1 cellular context compared by ENCODE assay signal in the genomic region with DNA sequence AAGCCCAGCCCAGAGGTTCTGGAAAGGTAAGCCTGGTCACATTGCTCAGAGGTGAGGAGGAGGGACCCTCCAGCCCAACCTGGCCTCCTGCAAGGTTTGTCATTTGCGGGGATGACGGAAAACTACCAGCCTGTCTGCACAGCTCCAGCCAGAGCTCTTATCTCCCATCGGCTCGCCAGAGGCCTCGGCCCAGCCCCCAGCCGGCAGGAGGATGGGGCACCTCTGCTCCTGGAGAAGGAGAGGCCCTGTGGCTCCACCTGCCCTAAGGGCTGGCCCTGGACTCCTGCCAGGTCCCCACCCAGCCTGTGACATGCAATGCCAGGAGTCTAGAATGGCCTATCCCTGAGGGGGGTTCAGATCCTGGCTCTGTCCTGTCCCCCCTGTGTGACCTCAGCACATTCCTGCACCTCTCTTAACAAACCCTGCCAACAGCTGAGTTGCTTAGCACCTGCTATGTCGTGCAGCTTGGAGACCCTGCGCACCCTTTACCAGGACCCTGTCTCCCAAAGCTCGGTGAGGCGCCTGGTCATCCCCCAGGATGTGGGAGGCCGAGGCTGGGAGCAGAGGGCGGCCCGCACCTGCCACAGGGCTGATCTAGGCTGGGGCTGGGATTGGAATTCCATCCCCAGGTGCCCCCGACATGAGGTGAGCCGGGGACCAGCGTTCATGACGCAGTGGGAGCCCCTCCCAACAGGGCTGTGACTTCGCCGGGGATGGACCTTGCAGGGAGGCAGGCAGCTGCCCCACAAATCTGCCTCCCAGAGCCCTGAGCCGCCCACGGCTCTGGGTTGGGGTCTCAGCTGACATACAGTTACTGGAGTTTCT.
TF ChIP-seq lines count a peak whose summit lies in the region.

No MANE protein-coding gene starts in this region.

TF ChIP-seq in HepG2, 621 proteins besides CTCF, POLR2A, EP300 and RAD21 (continued from another document and continues in another):
- TF ChIP-seq, protein P1, sequence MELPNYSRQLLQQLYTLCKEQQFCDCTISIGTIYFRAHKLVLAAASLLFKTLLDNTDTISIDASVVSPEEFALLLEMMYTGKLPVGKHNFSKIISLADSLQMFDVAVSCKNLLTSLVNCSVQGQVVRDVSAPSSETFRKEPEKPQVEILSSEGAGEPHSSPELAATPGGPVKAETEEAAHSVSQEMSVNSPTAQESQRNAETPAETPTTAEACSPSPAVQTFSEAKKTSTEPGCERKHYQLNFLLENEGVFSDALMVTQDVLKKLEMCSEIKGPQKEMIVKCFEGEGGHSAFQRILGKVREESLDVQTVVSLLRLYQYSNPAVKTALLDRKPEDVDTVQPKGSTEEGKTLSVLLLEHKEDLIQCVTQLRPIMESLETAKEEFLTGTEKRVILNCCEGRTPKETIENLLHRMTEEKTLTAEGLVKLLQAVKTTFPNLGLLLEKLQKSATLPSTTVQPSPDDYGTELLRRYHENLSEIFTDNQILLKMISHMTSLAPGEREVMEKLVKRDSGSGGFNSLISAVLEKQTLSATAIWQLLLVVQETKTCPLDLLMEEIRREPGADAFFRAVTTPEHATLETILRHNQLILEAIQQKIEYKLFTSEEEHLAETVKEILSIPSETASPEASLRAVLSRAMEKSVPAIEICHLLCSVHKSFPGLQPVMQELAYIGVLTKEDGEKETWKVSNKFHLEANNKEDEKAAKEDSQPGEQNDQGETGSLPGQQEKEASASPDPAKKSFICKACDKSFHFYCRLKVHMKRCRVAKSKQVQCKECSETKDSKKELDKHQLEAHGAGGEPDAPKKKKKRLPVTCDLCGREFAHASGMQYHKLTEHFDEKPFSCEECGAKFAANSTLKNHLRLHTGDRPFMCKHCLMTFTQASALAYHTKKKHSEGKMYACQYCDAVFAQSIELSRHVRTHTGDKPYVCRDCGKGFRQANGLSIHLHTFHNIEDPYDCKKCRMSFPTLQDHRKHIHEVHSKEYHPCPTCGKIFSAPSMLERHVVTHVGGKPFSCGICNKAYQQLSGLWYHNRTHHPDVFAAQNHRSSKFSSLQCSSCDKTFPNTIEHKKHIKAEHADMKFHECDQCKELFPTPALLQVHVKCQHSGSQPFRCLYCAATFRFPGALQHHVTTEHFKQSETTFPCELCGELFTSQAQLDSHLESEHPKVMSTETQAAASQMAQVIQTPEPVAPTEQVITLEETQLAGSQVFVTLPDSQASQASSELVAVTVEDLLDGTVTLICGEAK (IDR thresholded peaks at IDR 0.05): no peak
- TF ChIP-seq, protein P1 (CRISPR knock-in tag; IDR thresholded peaks at IDR 0.05): no peak
- TF ChIP-seq PHF21A (CRISPR knock-in tag; IDR thresholded peaks at IDR 0.05) (peak; percentile 64; the same call in 1 of the 2 replicates), CEBPG (CRISPR knock-in tag; IDR thresholded peaks at IDR 0.05) (0 out of 2 replicates have a peak, but pooled peaks have one; percentile 3), POGZ (CRISPR knock-in tag; IDR thresholded peaks at IDR 0.05) (0 out of 2 replicates have a peak, but pooled peaks have one; percentile 32), ZNF460 (CRISPR knock-in tag; IDR thresholded peaks at IDR 0.05; ENCODE audit: borderline replicate concordance) (no peak; the same call in 1 of the 2 replicates), ZNF253 (CRISPR knock-in tag; IDR thresholded peaks at IDR 0.05; ENCODE audit: borderline replicate concordance) (peak; percentile 51; the same call in 1 of the 2 replicates), SMYD3 (CRISPR knock-in tag; IDR thresholded peaks at IDR 0.05) (peak; percentile 77; the same call in 1 of the 2 replicates), ZNF556 (CRISPR knock-in tag; IDR thresholded peaks at IDR 0.05; ENCODE audit: borderline replicate concordance) (peak; percentile 59; the same call in 1 of the 2 replicates), ZNF331 (CRISPR knock-in tag; IDR thresholded peaks at IDR 0.05) (0 out of 2 replicates have a peak, but pooled peaks have one; percentile 47), KLF13 (CRISPR knock-in tag; IDR thresholded peaks at IDR 0.05) (no peak), ZNF292 (CRISPR knock-in tag; IDR thresholded peaks at IDR 0.05; ENCODE audit: borderline replicate concordance, low read depth) (peak; percentile 87; the same call in 1 of the 2 replicates), ZNF446 (CRISPR knock-in tag; IDR thresholded peaks at IDR 0.05) (no peak), TBX2 (CRISPR knock-in tag; IDR thresholded peaks at IDR 0.05; ENCODE audit: borderline replicate concordance) (peak; percentile 43; the same call in 1 of the 2 replicates), MLLT10 (CRISPR knock-in tag; IDR thresholded peaks at IDR 0.05) (no peak)
- TF ChIP-seq, protein P2, sequence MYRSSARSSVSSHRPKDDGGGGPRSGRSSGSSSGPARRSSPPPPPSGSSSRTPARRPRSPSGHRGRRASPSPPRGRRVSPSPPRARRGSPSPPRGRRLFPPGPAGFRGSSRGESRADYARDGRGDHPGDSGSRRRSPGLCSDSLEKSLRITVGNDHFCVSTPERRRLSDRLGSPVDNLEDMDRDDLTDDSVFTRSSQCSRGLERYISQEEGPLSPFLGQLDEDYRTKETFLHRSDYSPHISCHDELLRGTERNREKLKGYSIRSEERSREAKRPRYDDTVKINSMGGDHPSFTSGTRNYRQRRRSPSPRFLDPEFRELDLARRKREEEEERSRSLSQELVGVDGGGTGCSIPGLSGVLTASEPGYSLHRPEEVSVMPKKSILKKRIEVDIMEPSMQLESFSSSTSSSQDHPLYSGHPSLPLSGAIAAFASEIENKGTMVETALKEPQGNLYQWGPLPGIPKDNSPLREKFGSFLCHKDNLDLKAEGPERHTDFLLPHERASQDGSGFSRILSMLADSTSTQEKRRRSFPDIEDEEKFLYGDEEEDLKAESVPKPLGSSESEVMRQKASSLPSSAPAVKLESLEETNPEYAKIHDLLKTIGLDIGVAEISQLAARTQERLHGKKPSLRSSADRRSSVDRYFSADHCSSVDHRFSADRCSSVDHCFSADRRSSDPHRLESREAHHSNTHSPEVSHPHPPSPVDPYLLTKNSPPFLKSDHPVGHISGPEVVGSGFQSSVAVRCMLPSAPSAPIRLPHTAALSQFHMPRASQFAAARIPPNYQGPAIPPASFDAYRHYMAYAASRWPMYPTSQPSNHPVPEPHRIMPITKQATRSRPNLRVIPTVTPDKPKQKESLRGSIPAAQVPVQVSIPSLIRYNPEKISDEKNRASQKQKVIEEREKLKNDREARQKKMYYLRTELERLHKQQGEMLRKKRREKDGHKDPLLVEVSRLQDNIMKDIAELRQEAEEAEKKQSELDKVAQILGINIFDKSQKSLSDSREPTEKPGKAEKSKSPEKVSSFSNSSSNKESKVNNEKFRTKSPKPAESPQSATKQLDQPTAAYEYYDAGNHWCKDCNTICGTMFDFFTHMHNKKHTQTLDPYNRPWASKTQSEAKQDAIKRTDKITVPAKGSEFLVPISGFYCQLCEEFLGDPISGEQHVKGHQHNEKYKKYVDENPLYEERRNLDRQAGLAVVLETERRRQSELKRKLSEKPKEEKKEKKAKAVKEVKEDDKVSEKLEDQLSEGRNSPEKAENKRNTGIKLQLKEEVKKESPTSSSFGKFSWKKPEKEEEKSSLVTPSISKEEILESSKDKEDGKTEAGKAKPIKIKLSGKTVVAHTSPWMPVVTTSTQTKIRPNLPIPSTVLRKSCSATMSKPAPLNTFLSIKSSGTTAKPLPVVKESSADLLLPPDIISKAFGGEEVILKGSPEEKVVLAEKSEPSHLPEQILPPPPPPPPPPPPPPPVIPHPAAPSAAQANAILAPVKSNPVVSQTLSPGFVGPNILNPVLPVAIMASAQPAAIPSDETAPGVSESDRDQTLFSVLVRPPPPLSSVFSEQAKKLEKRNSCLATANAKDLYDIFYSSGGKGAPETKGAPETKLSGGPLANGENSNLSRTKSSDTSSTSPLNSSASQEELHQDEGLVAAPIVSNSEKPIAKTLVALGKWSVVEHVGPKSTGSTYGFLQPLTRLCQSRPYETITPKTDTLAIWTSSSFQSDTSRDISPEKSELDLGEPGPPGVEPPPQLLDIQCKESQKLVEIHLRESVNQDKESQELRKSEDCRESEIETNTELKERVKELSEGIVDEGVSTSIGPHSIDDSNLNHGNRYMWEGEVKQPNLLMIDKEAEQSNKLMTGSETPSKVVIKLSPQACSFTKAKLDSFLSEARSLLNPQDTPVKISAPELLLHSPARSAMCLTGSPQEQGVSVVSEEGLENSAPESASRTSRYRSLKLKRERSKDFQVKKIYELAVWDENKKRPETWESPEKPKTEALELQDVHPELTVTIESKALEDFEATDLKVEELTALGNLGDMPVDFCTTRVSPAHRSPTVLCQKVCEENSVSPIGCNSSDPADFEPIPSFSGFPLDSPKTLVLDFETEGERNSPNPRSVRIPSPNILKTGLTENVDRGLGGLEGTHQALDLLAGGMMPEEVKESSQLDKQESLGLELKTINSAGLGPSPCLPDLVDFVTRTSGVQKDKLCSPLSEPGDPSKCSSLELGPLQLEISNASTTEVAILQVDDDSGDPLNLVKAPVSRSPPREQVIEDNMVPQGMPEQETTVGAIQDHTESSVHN (CRISPR knock-in tag; IDR thresholded peaks at IDR 0.05): 0 out of 2 replicates have a peak, but pooled peaks have one; percentile 21
- TF ChIP-seq, protein P3, sequence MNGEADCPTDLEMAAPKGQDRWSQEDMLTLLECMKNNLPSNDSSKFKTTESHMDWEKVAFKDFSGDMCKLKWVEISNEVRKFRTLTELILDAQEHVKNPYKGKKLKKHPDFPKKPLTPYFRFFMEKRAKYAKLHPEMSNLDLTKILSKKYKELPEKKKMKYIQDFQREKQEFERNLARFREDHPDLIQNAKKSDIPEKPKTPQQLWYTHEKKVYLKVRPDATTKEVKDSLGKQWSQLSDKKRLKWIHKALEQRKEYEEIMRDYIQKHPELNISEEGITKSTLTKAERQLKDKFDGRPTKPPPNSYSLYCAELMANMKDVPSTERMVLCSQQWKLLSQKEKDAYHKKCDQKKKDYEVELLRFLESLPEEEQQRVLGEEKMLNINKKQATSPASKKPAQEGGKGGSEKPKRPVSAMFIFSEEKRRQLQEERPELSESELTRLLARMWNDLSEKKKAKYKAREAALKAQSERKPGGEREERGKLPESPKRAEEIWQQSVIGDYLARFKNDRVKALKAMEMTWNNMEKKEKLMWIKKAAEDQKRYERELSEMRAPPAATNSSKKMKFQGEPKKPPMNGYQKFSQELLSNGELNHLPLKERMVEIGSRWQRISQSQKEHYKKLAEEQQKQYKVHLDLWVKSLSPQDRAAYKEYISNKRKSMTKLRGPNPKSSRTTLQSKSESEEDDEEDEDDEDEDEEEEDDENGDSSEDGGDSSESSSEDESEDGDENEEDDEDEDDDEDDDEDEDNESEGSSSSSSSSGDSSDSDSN (CRISPR knock-in tag; IDR thresholded peaks at IDR 0.05): no peak
- TF ChIP-seq, protein P4, sequence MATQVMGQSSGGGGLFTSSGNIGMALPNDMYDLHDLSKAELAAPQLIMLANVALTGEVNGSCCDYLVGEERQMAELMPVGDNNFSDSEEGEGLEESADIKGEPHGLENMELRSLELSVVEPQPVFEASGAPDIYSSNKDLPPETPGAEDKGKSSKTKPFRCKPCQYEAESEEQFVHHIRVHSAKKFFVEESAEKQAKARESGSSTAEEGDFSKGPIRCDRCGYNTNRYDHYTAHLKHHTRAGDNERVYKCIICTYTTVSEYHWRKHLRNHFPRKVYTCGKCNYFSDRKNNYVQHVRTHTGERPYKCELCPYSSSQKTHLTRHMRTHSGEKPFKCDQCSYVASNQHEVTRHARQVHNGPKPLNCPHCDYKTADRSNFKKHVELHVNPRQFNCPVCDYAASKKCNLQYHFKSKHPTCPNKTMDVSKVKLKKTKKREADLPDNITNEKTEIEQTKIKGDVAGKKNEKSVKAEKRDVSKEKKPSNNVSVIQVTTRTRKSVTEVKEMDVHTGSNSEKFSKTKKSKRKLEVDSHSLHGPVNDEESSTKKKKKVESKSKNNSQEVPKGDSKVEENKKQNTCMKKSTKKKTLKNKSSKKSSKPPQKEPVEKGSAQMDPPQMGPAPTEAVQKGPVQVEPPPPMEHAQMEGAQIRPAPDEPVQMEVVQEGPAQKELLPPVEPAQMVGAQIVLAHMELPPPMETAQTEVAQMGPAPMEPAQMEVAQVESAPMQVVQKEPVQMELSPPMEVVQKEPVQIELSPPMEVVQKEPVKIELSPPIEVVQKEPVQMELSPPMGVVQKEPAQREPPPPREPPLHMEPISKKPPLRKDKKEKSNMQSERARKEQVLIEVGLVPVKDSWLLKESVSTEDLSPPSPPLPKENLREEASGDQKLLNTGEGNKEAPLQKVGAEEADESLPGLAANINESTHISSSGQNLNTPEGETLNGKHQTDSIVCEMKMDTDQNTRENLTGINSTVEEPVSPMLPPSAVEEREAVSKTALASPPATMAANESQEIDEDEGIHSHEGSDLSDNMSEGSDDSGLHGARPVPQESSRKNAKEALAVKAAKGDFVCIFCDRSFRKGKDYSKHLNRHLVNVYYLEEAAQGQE (IDR thresholded peaks at IDR 0.05; ENCODE audit: borderline replicate concordance in 1 of 2, low read depth in 1 of 2, low read length in 2 of 2): no peak
- TF ChIP-seq, protein P5, sequence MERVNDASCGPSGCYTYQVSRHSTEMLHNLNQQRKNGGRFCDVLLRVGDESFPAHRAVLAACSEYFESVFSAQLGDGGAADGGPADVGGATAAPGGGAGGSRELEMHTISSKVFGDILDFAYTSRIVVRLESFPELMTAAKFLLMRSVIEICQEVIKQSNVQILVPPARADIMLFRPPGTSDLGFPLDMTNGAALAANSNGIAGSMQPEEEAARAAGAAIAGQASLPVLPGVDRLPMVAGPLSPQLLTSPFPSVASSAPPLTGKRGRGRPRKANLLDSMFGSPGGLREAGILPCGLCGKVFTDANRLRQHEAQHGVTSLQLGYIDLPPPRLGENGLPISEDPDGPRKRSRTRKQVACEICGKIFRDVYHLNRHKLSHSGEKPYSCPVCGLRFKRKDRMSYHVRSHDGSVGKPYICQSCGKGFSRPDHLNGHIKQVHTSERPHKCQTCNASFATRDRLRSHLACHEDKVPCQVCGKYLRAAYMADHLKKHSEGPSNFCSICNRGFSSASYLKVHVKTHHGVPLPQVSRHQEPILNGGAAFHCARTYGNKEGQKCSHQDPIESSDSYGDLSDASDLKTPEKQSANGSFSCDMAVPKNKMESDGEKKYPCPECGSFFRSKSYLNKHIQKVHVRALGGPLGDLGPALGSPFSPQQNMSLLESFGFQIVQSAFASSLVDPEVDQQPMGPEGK (CRISPR knock-in tag; IDR thresholded peaks at IDR 0.05): peak; percentile 82
